Comparison of ENCODE assay signal across 26 cellular contexts in genomic region chr11:99614353-99614752, GRCh38.
"Had no signal": no experiment of that assay in that cellular context is flagged by ENCODE, and none has a peak within 500 bp of the region (broad histone marks: within the 10 kb centered on the region; RNA-seq: fewer than 3 reads in every experiment).

No MANE protein-coding gene starts in this region.

- H3K9me3 Mint-ChIP-seq: neural crest cell had no signal

- H3K27ac Mint-ChIP-seq: activated naive CD4-positive, alpha-beta T cell treated with anti-CD3 and anti-CD28 coated beads for 36 hours; activated naive CD8-positive, alpha-beta T cell treated with anti-CD3 and anti-CD28 coated beads for 36 hours; activated T-helper 1 cell treated with anti-CD3 and anti-CD28 coated beads, Interleukin-12 subunit alpha, Interleukin-12 subunit beta, Interleukin-2, Interleukin-4 antibody, amounts not matched to agents 30 ng/mL and 10 ng/mL and 1 ng/mL, durations not matched to agents 14 hours and 24 hours and 36 hours; naive thymus-derived CD8-positive, alpha-beta T cell; stimulated activated naive B cell treated with anti-CD40 and anti-IgM and Interleukin-4, amounts not matched to agents 10 μg/mL and 1 μg/mL and 100 μg/mL, for 72 hours; T-helper 2 cell treated with Interferon-gamma antibody and Interleukin-4, amounts not matched to agents 5 μg/mL and 100 μg/mL, for 36 hours had no signal

- H3K4me3 Mint-ChIP-seq: activated naive CD4-positive, alpha-beta T cell treated with anti-CD3 and anti-CD28 coated beads for 36 hours; activated naive CD8-positive, alpha-beta T cell treated with anti-CD3 and anti-CD28 coated beads for 36 hours; activated T-helper 1 cell treated with anti-CD3 and anti-CD28 coated beads, Interleukin-12 subunit alpha, Interleukin-12 subunit beta, Interleukin-2, Interleukin-4 antibody, amounts not matched to agents 30 ng/mL and 10 ng/mL and 1 ng/mL, durations not matched to agents 14 hours and 24 hours and 36 hours; naive thymus-derived CD8-positive, alpha-beta T cell; neural crest cell; stimulated activated naive B cell treated with anti-CD40 and anti-IgM and Interleukin-4, amounts not matched to agents 10 μg/mL and 1 μg/mL and 100 μg/mL, for 72 hours; T-helper 2 cell treated with Interferon-gamma antibody and Interleukin-4, amounts not matched to agents 5 μg/mL and 100 μg/mL, for 36 hours had no signal

- ATAC-seq: activated CD4-positive, CD25-positive, alpha-beta regulatory T cell treated with anti-CD3 and anti-CD28 coated beads, Interleukin-2, amount 50 U/mL, for 24 hours; body of pancreas; left colon; naive thymus-derived CD8-positive, alpha-beta T cell; right cardiac atrium; stimulated activated naive B cell treated with anti-CD40 and anti-IgM and Interleukin-4, amounts not matched to agents 10 μg/mL and 1 μg/mL and 100 μg/mL, for 72 hours; upper lobe of right lung had no signal

- H3K4me1 Mint-ChIP-seq: activated naive CD8-positive, alpha-beta T cell treated with anti-CD3 and anti-CD28 coated beads for 36 hours; naive thymus-derived CD8-positive, alpha-beta T cell; neural crest cell; stimulated activated naive B cell treated with anti-CD40 and anti-IgM and Interleukin-4, amounts not matched to agents 10 μg/mL and 1 μg/mL and 100 μg/mL, for 72 hours had no signal

- DNase-seq: activated CD4-positive, alpha-beta T cell treated with anti-CD3 and anti-CD28 coated beads for 48 hours; activated CD4-positive, alpha-beta T cell treated with anti-CD3 and anti-CD28 coated beads, Interleukin-2, amount 50 U/mL, for 48 hours; activated CD8-positive, alpha-beta memory T cell treated with anti-CD3 and anti-CD28 coated beads, Interleukin-2, amount 50 U/mL, for 4 hours; activated effector memory CD4-positive, alpha-beta T cell treated with anti-CD3 and anti-CD28 coated beads, Interleukin-2, amount 50 U/mL, for 16 hours; activated naive CD4-positive, alpha-beta T cell treated with anti-CD3 and anti-CD28 coated beads for 36 hours; activated naive CD8-positive, alpha-beta T cell treated with anti-CD3 and anti-CD28 coated beads for 36 hours; activated T-cell treated with anti-CD3 and anti-CD28 coated beads, Interleukin-2, amount 50 U/mL, for 1 hour; adrenal gland; aorta; body of pancreas; dermis blood vessel endothelial cell; effector CD8-positive, alpha-beta T cell; kidney; left colon; midbrain; naive thymus-derived CD8-positive, alpha-beta T cell; right cardiac atrium; stimulated activated CD4-positive, alpha-beta T cell treated with anti-CD3 and anti-CD28 coated beads, Interleukin-15, amount 100 ng/mL, for 24 hours; stimulated activated CD4-positive, alpha-beta T cell treated with anti-CD3 and anti-CD28 coated beads, Interleukin-2, amount 100 ng/mL, for 24 hours; stimulated activated naive B cell treated with anti-CD40 and anti-IgM and Interleukin-4, amounts not matched to agents 10 μg/mL and 1 μg/mL and 100 μg/mL, for 72 hours; tibial artery; upper lobe of right lung had no signal

- H3K36me3 Mint-ChIP-seq: activated naive CD8-positive, alpha-beta T cell treated with anti-CD3 and anti-CD28 coated beads for 36 hours; stimulated activated naive B cell treated with anti-CD40 and anti-IgM and Interleukin-4, amounts not matched to agents 10 μg/mL and 1 μg/mL and 100 μg/mL, for 72 hours had no signal

- H3K27me3 Mint-ChIP-seq: activated naive CD8-positive, alpha-beta T cell treated with anti-CD3 and anti-CD28 coated beads for 36 hours; naive thymus-derived CD8-positive, alpha-beta T cell; stimulated activated naive B cell treated with anti-CD40 and anti-IgM and Interleukin-4, amounts not matched to agents 10 μg/mL and 1 μg/mL and 100 μg/mL, for 72 hours had no signal
